In the genomic region with DNA sequence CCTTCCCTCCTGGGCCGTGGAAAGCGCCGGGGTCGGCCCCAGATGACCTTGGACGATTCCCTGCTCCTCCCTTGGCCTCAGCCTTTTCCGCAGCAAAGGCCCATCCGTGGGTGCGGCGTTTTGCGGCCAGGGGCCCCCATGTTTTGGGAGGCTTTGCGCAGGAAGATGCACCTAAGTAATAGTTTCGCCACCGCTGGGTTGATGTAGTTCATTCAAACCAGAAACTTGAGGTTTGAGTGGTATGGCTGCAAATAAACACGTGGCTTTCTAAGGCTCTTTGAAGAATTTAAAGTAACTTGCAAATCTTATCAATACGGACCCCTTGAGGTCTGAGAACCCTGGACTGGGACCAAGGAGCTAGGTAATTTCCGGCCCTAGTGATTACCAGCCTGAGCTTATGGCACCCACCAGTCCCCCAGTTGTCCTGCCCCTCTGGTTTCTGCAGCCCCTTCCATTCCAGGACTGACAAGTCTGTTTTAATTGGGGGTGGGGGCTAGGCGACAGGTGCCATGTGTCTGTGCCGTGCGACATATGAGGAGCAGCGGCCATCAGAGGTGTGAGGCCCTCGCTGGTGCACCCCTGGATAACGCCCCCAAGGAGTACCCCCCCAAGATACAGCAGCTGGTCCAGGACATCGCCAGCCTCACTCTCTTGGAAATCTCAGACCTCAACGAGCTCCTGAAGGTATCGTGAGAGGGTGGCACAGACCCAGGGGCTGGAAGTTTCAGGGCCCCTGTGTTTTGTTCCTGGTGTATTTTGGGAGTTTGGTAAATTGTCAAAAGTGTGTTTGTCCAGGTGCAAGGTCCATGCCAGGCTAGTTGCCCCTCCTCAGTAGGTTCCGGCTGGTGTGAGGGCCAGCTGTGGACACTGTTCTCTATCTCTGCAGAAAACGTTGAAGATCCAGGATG, we compare ENCODE assay signal across 8 cellular contexts. TPM values are rescaled to one million over a fixed set of nuclear protein-coding genes. Genes with fewer than 3 reads are reported as not detected.
DNase-seq lines count a peak whose midpoint lies in the region; ATAC-seq, FAIRE-seq and TF ChIP-seq lines count a peak whose summit lies in the region.

No MANE protein-coding gene starts in this region.

- ATAC-seq in right lobe of liver (peak in 3 of 4 donors; percentile 13 to 34 (median 26)), upper lobe of left lung (ENCODE audit: low FRiP score in 2 of 2) (no peak), HG03039 (IDR thresholded peaks at IDR 0.05; ENCODE audit: unreplicated experiment) (no peak)

- H3K9me3 ChIP-seq in astrocyte (ENCODE audit: insufficient read depth, low read depth, low read length) (no peaks in the 10 kb centered on the region), right lobe of liver (no peaks in the 10 kb centered on the region), upper lobe of left lung (no peaks in the 10 kb centered on the region)

- peak overlapping the region; percentile 78 for H2AFZ ChIP-seq in astrocyte (ENCODE audit: low read depth, low read length)

- no peak for TF ChIP-seq EP300 in upper lobe of left lung (IDR thresholded peaks at IDR 0.05)

- no peaks in the 10 kb centered on the region for H3K9me3 Mint-ChIP-seq in HFFc6
- H3K9me3 Mint-ChIP-seq in astrocyte (ENCODE audit: unreplicated experiment): no peaks in the 10 kb centered on the region

- peaks cover 19% of the 10 kb centered on the region for H3K36me3 ChIP-seq in astrocyte (ENCODE audit: insufficient read depth, low read length)
- peaks cover 0 to 52% (median 15%) of the 10 kb centered on the region in 4 donors for H3K36me3 ChIP-seq in right lobe of liver
- peaks cover 13 to 58% (median 44%) of the 10 kb centered on the region in 4 donors for H3K36me3 ChIP-seq in upper lobe of left lung

- intact Hi-C loops in right lobe of liver (cut with DNase I): no loop called here

- H3K4me3 ChIP-seq in AG09309 (ENCODE audit: control insufficient read depth, low read depth, low read length): peak overlapping the region; percentile 77
- peak overlapping the region; percentile 80 for H3K4me3 ChIP-seq in astrocyte (ENCODE audit: insufficient read depth, low read depth, low read length)
- H3K4me3 ChIP-seq in right lobe of liver: peak overlapping the region; percentile 95 to 100 (median 99)
- peak overlapping the region; percentile 61 to 98 (median 83) for H3K4me3 ChIP-seq in upper lobe of left lung

- H3K36me3 Mint-ChIP-seq in HFFc6 (ENCODE audit: low read depth) (peaks cover 34% of the 10 kb centered on the region), astrocyte (ENCODE audit: low read depth, unreplicated experiment) (peaks cover 18% of the 10 kb centered on the region)

- DNase-seq in AG09309 (ENCODE audit: low read depth): no peak
- no peak for DNase-seq in HFFc6
- DNase-seq in astrocyte (ENCODE audit: low read depth): no peak
- DNase-seq in right lobe of liver: no peak
- DNase-seq in upper lobe of left lung: no peak
- no peak for DNase-seq in urothelium cell line (ENCODE audit: low spot score)
- no peak for DNase-seq in GM12892 (ENCODE audit: insufficient read length)

- no peak for TF ChIP-seq CTCF in AG09309 (IDR thresholded peaks at IDR 0.05; ENCODE audit: control insufficient read depth, insufficient read depth, low read depth, low read length, missing control alignments)
- no peak for TF ChIP-seq CTCF in HFFc6 (IDR thresholded peaks at IDR 0.05)
- no peak for TF ChIP-seq CTCF in astrocyte (IDR thresholded peaks at IDR 0.05; ENCODE audit: insufficient read depth, low read depth, low read length)
- no peak for TF ChIP-seq CTCF in right lobe of liver (IDR thresholded peaks at IDR 0.05)
- no peak for TF ChIP-seq CTCF in upper lobe of left lung (IDR thresholded peaks at IDR 0.05)

- H3K27me3 Mint-ChIP-seq in HFFc6 (ENCODE audit: insufficient read depth) (peaks cover 9% of the 10 kb centered on the region), astrocyte (ENCODE audit: low read depth, unreplicated experiment) (no peaks in the 10 kb centered on the region)

- TF ChIP-seq POLR2A in right lobe of liver (IDR thresholded peaks at IDR 0.05) (no peak), upper lobe of left lung (IDR thresholded peaks at IDR 0.05) (no peak), GM12892 (IDR thresholded peaks at IDR 0.05; ENCODE audit: low read depth, low read length) (no peak)

- peak overlapping the region; percentile 95 for H3K9ac ChIP-seq in astrocyte (ENCODE audit: low read length)

- H3K27me3 ChIP-seq in astrocyte (ENCODE audit: insufficient read depth, low read length) (no peaks in the 10 kb centered on the region), right lobe of liver (no peaks in the 10 kb centered on the region), upper lobe of left lung (no peaks in the 10 kb centered on the region)

- H3K4me1 Mint-ChIP-seq in HFFc6 (ENCODE audit: low read depth): peaks cover 20% of the 10 kb centered on the region
- H3K4me1 Mint-ChIP-seq in astrocyte (ENCODE audit: low read depth, unreplicated experiment): peaks cover 12% of the 10 kb centered on the region

- 7% methylated on average over 18 of the region's 27 CpGs for WGBS in right lobe of liver (ENCODE audit: insufficient coverage, low coverage, low lambda C conversion rate, missing lambda C conversion rate)
- WGBS in upper lobe of left lung, 2 donors: 0 to 27% methylated on average over 9 to 26 of the region's 27 CpGs

- peaks cover 65% of the 10 kb centered on the region for H4K20me1 ChIP-seq in astrocyte (ENCODE audit: insufficient read depth, low read length)

- H3K79me2 ChIP-seq in astrocyte (ENCODE audit: insufficient read depth, low read length): peaks cover 64% of the 10 kb centered on the region

- FAIRE-seq in astrocyte (lab: Jason Lieb, UNC): no peak
- no peak for FAIRE-seq in urothelium cell line (lab: Jason Lieb, UNC)
- no peak for FAIRE-seq in GM12892 (lab: Jason Lieb, UNC)

- H3K4me2 ChIP-seq in astrocyte (ENCODE audit: low read length): peak overlapping the region; percentile 94

- H3K27ac ChIP-seq in astrocyte (ENCODE audit: low read depth, low read length): peak overlapping the region; percentile 95
- peak overlapping the region; percentile 84 to 92 (median 91) for H3K27ac ChIP-seq in right lobe of liver
- H3K27ac ChIP-seq in upper lobe of left lung: peak overlapping the region; percentile 85 to 97 (median 90)

- H3K4me1 ChIP-seq in astrocyte (ENCODE audit: insufficient read depth, low read length) (peaks cover 29% of the 10 kb centered on the region), right lobe of liver (peaks cover 0 to 28% (median 9%) of the 10 kb centered on the region in 4 donors), upper lobe of left lung (peaks cover 24 to 35% (median 30%) of the 10 kb centered on the region in 4 donors)

- H3K4me3 Mint-ChIP-seq in HFFc6 (peak overlapping the region; percentile 86), astrocyte (ENCODE audit: unreplicated experiment) (peak overlapping the region; percentile 87)

- H3K27ac Mint-ChIP-seq in HFFc6 (peak overlapping the region; percentile 67), astrocyte (ENCODE audit: unreplicated experiment) (peak overlapping the region; percentile 4)

RNA-seq across cellular contexts. Expression of a gene that starts 0.8 kb away (rescaled TPM):
- 100 to 1,000 TPM; 105 to 124 (median 113) TPM for total RNA-seq in HFFc6 (2021; fragmentation: NEBNext Ultra II Directional; extraction: Animal tissue kit (Norgen Biotek cat#: 25700))
- total RNA-seq in astrocyte (69.9 and 71.3 TPM in 2 replicates), right lobe of liver (100 to 1,000 TPM in 2 of 6 experiments, 10 to 100 TPM in 4; 43.8 to 119 (median 59.3) TPM), upper lobe of left lung (10 to 100 TPM; 29.3 to 69.8 (median 47.8) TPM)
- 67.8 TPM for polyA plus RNA-seq in GM12892 (2012; ENCODE audit: missing spikeins)

RNA-seq across cellular contexts. Expression of a gene that starts 8.1 kb away (rescaled TPM):
- 10 to 100 TPM; 13.2 to 21.9 (median 17.1) TPM for total RNA-seq in HFFc6 (2021; fragmentation: NEBNext Ultra II Directional; extraction: Animal tissue kit (Norgen Biotek cat#: 25700))
- 7.9 and 9.3 TPM in 2 replicates for total RNA-seq in astrocyte
- 10 to 100 TPM; 35.6 to 92.0 (median 72.7) TPM for total RNA-seq in right lobe of liver
- 10 to 100 TPM in 5 of 6 donors, 1 to 10 TPM in 1; 9.9 to 20.2 (median 12.7) TPM for total RNA-seq in upper lobe of left lung
- 8.0 TPM for polyA plus RNA-seq in GM12892 (2012; ENCODE audit: missing spikeins)

RNA-seq across cellular contexts. Expression of a gene that starts 20.2 kb away (rescaled TPM):
- total RNA-seq in HFFc6 (2021; fragmentation: NEBNext Ultra II Directional; extraction: Animal tissue kit (Norgen Biotek cat#: 25700)): 100 to 1,000 TPM; 106 to 127 (median 116) TPM
- total RNA-seq in astrocyte: 106 and 122 TPM in 2 replicates
- total RNA-seq in right lobe of liver: 10 to 100 TPM; 30.6 to 46.3 (median 37.3) TPM
- 100 to 1,000 TPM in 4 of 6 donors, 10 to 100 TPM in 2; 74.7 to 164 (median 108) TPM for total RNA-seq in upper lobe of left lung
- 51.4 TPM for polyA plus RNA-seq in GM12892 (2012; ENCODE audit: missing spikeins)

RNA-seq across cellular contexts. Expression of a gene that starts 20.4 kb away (rescaled TPM):
- total RNA-seq in HFFc6 (2021; fragmentation: NEBNext Ultra II Directional; extraction: Animal tissue kit (Norgen Biotek cat#: 25700)): 10 to 100 TPM; 39.4 to 50.5 (median 46.7) TPM
- total RNA-seq in astrocyte (38.6 and 40.4 TPM in 2 replicates), right lobe of liver (10 to 100 TPM in 4 of 6 experiments, 1 to 10 TPM in 2; 5.3 to 16.8 (median 11.1) TPM), upper lobe of left lung (10 to 100 TPM; 16.9 to 47.1 (median 20.5) TPM)
- 32.6 TPM for polyA plus RNA-seq in GM12892 (2012; ENCODE audit: missing spikeins)

RNA-seq across cellular contexts. Expression of a gene that starts 37.5 kb away (rescaled TPM):
- total RNA-seq in HFFc6 (2021; fragmentation: NEBNext Ultra II Directional; extraction: Animal tissue kit (Norgen Biotek cat#: 25700)): 10 to 100 TPM; 22.8 to 28.8 (median 25.2) TPM
- total RNA-seq in astrocyte (25.2 and 29.4 TPM in 2 replicates), right lobe of liver (10 to 100 TPM in 1 of 6 experiments, 1 to 10 TPM in 5; 5.5 to 35.0 (median 6.5) TPM), upper lobe of left lung (10 to 100 TPM; 10.8 to 49.2 (median 12.6) TPM)
- 14.9 TPM for polyA plus RNA-seq in GM12892 (2012; ENCODE audit: missing spikeins)

Comparison
In these comparisons a context has a peak if more than half of its experiments do, and no peak if none do; other contexts are left out.
1. ATAC-seq: peak in right lobe of liver (3 of 4); none in upper lobe of left lung (0 of 2) and HG03039 (single experiment).
2. Peak in every context shown above with its lines, with median percentiles within 50 percentile points of each other: H3K4me3 ChIP-seq and H3K27ac ChIP-seq.